In genomic region chr1:20167126-20167525, GRCh38 we compare ENCODE assay signal across 30 cellular contexts. TPM values are rescaled to one million over a fixed set of nuclear protein-coding genes. Genes with fewer than 3 reads are reported as not detected.
A peak's percentile ranks its signal among the peaks of the same experiment; 100 is the strongest.
DNase-seq lines count a peak whose midpoint lies in the region; ATAC-seq, FAIRE-seq and TF ChIP-seq lines count a peak whose summit lies in the region.
"Had no signal": no experiment of that assay in that cellular context is flagged by ENCODE, and none has a peak within 500 bp of the region (broad histone marks: within the 10 kb centered on the region; RNA-seq: fewer than 3 reads in every experiment).

No MANE protein-coding gene starts in this region.

- H3K4me1 ChIP-seq in K562 (replicated peaks in 1 of 2; ENCODE audit: control insufficient read depth in 2 of 2, insufficient read depth in 2 of 2, low read length in 2 of 2) (peaks cover 4 to 19% of the 10 kb centered on the region in 2 experiments; a peak in 4 of 5 replicates), keratinocyte (ENCODE audit: control insufficient read depth, extremely low read depth, insufficient read depth, low read length) (peaks cover 26% of the 10 kb centered on the region)
- H3K4me1 ChIP-seq: A549, SJSA1 had no signal

- H3K27ac ChIP-seq in K562 (ENCODE audit: extremely low read depth, low read depth, low read length) = no peak overlapping the region
- H3K27ac ChIP-seq in keratinocyte (ENCODE audit: control insufficient read depth, insufficient read depth, low read length) = no peak overlapping the region
- peak overlapping the region; percentile 76 for H3K27ac ChIP-seq in temporal lobe (ENCODE audit: low read depth, low read length)
- H3K27ac ChIP-seq: A549, PC-9, SJSA1 had no signal

- TF ChIP-seq EP300 in K562 (IDR thresholded peaks at IDR 0.05; ENCODE audit: low read length) = no peak

- TF ChIP-seq POLR2A in K562 (conservative IDR thresholded peaks at IDR 0.05) = no peak

- H3K27me3 ChIP-seq in K562 (ENCODE audit: control insufficient read depth in 2 of 2, insufficient read depth in 2 of 2, low read length in 2 of 2) = peaks cover 0 to 19% of the 10 kb centered on the region in 2 experiments; a peak in 3 of 5 replicates
- H3K27me3 ChIP-seq in keratinocyte (ENCODE audit: control insufficient read depth, extremely low read depth, insufficient read depth, low read length) = no peaks in the 10 kb centered on the region
- H3K27me3 ChIP-seq: MG63, SJSA1 had no signal

- peaks cover 1% of the 10 kb centered on the region; the same call in 1 of the 2 replicates for H3K9me3 ChIP-seq in K562 (replicated peaks; ENCODE audit: control insufficient read depth, insufficient read depth, low read depth, low read length)
- peaks cover 4% of the 10 kb centered on the region for H3K9me3 ChIP-seq in keratinocyte (ENCODE audit: control insufficient read depth, low read depth, low read length)
- H3K9me3 ChIP-seq: A549, MG63, SJSA1 had no signal

- dilution Hi-C loops in keratinocyte (cut with MboI; ENCODE audit: extremely low pct_ligation_motif_present, low sequenced_read_pairs) = no loop called here

- H2AFZ ChIP-seq in K562 (ENCODE audit: low read depth, low read length) = peak overlapping the region; percentile 38; the same call in 1 of the 2 replicates
- H2AFZ ChIP-seq in keratinocyte (ENCODE audit: control insufficient read depth, low read length) = no peak overlapping the region
- H2AFZ ChIP-seq: PC-9 had no signal

- H3K4me2 ChIP-seq in K562 (ENCODE audit: insufficient read depth, low read length) (no peak overlapping the region), keratinocyte (ENCODE audit: control insufficient read depth, extremely low read depth, insufficient read depth, low read depth, low read length) (peak overlapping the region; percentile 16)
- H3K4me2 ChIP-seq: A549, PC-9 had no signal

- H3K36me3 ChIP-seq in K562 (ENCODE audit: control insufficient read depth, insufficient read depth, low read length) (no peaks in the 10 kb centered on the region), keratinocyte (ENCODE audit: control insufficient read depth in 2 of 2, extremely low read depth in 1 of 2, insufficient read depth in 2 of 2, low read length in 2 of 2) (no peaks in the 10 kb centered on the region)
- H3K36me3 ChIP-seq: MG63, SJSA1 had no signal

- peak; percentile 29 for FAIRE-seq in K562 (lab: Jason Lieb, UNC)
- FAIRE-seq in keratinocyte (lab: Jason Lieb, UNC) = no peak
- FAIRE-seq: A549, G401.6, GM12878, GM19239, HTR-8/SVneo had no signal

- no TSS peak for BruUV-seq in K562 (replicated peaks; lab: Mats Ljungman, UMichigan)

- intact Hi-C loops in K562 (cut with micrococcal nuclease) = loop anchor here (5.0 kb wide), 2 partner anchors 265 to 325 kb away; no protein-coding TSS in a partner anchor

- 40% methylated on average over 8 of the region's 8 CpGs for WGBS in K562 (ENCODE audit: insufficient coverage, low coverage, missing lambda C conversion rate)

- H3K9ac ChIP-seq in K562 (ENCODE audit: insufficient read depth in 1 of 2, low read depth in 2 of 2, low read length in 2 of 2) (no peak overlapping the region; a peak in 1 of 4 replicates), keratinocyte (ENCODE audit: control insufficient read depth, extremely low read depth, insufficient read depth, low read length) (no peak overlapping the region)

- TF ChIP-seq RAD21 in K562 (CRISPR knock-in tag; conservative IDR thresholded peaks at IDR 0.05 in 1 of 2, IDR thresholded peaks at IDR 0.05 in 1 of 2) = no peak

- H4K20me1 ChIP-seq in K562 (replicated peaks; ENCODE audit: control insufficient read depth, insufficient read depth, low read length) (no peaks in the 10 kb centered on the region), keratinocyte (ENCODE audit: control insufficient read depth, extremely low read depth, insufficient read depth, low read length) (no peaks in the 10 kb centered on the region)

- no peaks in the 10 kb centered on the region for H3K79me2 ChIP-seq in K562 (ENCODE audit: control insufficient read depth, insufficient read depth, low read length)
- no peaks in the 10 kb centered on the region for H3K79me2 ChIP-seq in keratinocyte (ENCODE audit: control insufficient read depth, insufficient read depth, low read length)

- in situ Hi-C loops in K562 (cut with MboI) = no loop called here

- ATAC-seq in K562 = no peak
- no peak for ATAC-seq in HG03025 (IDR thresholded peaks at IDR 0.05; ENCODE audit: low FRiP score, unreplicated experiment)
- ATAC-seq: A549, GM12878, HCT116 had no signal

- DNase-seq in HT1080 (ENCODE audit: low read depth) = peak; percentile 30
- no peak for DNase-seq in K562 (ENCODE audit: extremely low read depth in 1 of 4, low spot score in 3 of 4)
- peak; percentile 71 for DNase-seq in keratinocyte (ENCODE audit: low read depth, low spot score)
- no peak for DNase-seq in stimulated activated CD4-positive, alpha-beta T cell treated with anti-CD3 and anti-CD28 coated beads, Interleukin-15, amount 100 ng/mL, for 24 hours
- DNase-seq in stimulated activated CD4-positive, alpha-beta T cell treated with anti-CD3 and anti-CD28 coated beads, Interleukin-4, amount 100 ng/mL, for 4 hours = no peak
- DNase-seq: AML-193; C1 segment of cervical spinal cord; CD4-positive, alpha-beta memory T cell; COR-L47; KG1; MG63; NCI-H1105 treated with DMSO at 0.1 percent for 48 hours; NCI-H2029; NCI-H446 treated with DMSO at 0.1 percent for 48 hours; NCI-H526; NCI-H82; NK-92 treated with Interleukin-12 subunit alpha and Interleukin-12 subunit beta, amount 100 ng/mL, for 24 hours; PC-9; Right ventricle myocardium superior had no signal

- TF ChIP-seq CTCF in K562 (IDR thresholded peaks at IDR 0.05 in 2 of 3, conservative IDR thresholded peaks at IDR 0.05 in 1 of 3; ENCODE audit: insufficient read depth in 2 of 3, low read depth in 1 of 3, low read length in 3 of 3) (no peak), keratinocyte (optimal IDR thresholded peaks at IDR 0.05 in 1 of 3, IDR thresholded peaks at IDR 0.05 in 1 of 3, conservative IDR thresholded peaks at IDR 0.05 in 1 of 3; ENCODE audit: extremely low read depth in 1 of 3, insufficient read depth in 2 of 3, low read length in 3 of 3) (no peak)

- no peak overlapping the region for H3K4me3 ChIP-seq in K562
- H3K4me3 ChIP-seq in keratinocyte (ENCODE audit: control insufficient read depth in 2 of 3, extremely low read depth in 1 of 3, insufficient read depth in 2 of 3, low read depth in 1 of 3, low read length in 3 of 3) = no peak overlapping the region
- H3K4me3 ChIP-seq: A549, GM12878, MG63, PC-9, SJSA1 had no signal

- POLR2A ChIA-PET in K562 (lab: Yijun Ruan, JAX) = no interaction called here

- H3K9me1 ChIP-seq in K562 (ENCODE audit: control insufficient read depth, insufficient read depth, low read length) (no peaks in the 10 kb centered on the region), keratinocyte (ENCODE audit: control insufficient read depth, extremely low read depth, insufficient read depth, low read length) (no peaks in the 10 kb centered on the region)

- CTCF ChIA-PET in K562 (lab: Yijun Ruan, JAX; ENCODE audit: low intra/inter-chr PET ratio) = no interaction called here

RNA-seq across cellular contexts. Expression of gene UBXN10, which starts 18.8 kb away (rescaled TPM):
- total RNA-seq in HT1080 (2014; rRNA removed; shearing (Covaris generic)) = not detected in 2 replicates
- polyA plus RNA-seq in HT1080 (2015; cell fraction: cytosol; rRNA removed) = 0.01 TPM in 1 of 2 replicates, not detected in the other
- polyA plus RNA-seq in HT1080 (2015; cell fraction: nucleus; rRNA removed) = not detected in 2 replicates
- 10.5 and 11.6 TPM in 2 replicates for total RNA-seq in K562 (2011; cell fraction: chromatin; rRNA removed; ENCODE audit: low replicate concordance)
- total RNA-seq in K562 (2011; cell fraction: nucleolus; rRNA removed) = 7.2 and 9.2 TPM in 2 replicates
- total RNA-seq in K562 (2011; cell fraction: nucleoplasm; rRNA removed) = 8.0 and 8.2 TPM in 2 replicates
- total RNA-seq in K562 (2014; rRNA removed) (11.3 and 12.4 TPM in 2 replicates), K562 (2014; rRNA removed; fragmentation: Illumina TruSeq; extraction: Trizol) (15.8 and 18.7 TPM in 2 replicates), K562 (2015; rRNA removed; fragmentation: Illumina TruSeq; extraction: Trizol) (12.5 and 13.7 TPM in 2 replicates), K562 (2021) (13.1 and 16.2 TPM in 2 replicates), temporal lobe (3.7 TPM)
- polyA plus RNA-seq in K562 (2011; rRNA removed) (4.8 and 10.7 TPM in 2 replicates), K562 (2014; fragmentation: Illumina TruSeq; extraction: Trizol) (17.7 and 18.7 TPM in 2 replicates), K562 (2014; fragmentation: Nextera tagmentation; extraction: Ambion mirVana) (10 to 100 TPM; 12.3 to 13.6 TPM), K562 (2014; rRNA removed) (10.8 and 11.9 TPM in 2 replicates), keratinocyte (0.03 to 0.06 TPM (median 0.05 TPM) in 3 replicates)
- polyA plus RNA-seq in K562 (2011; cell fraction: cytosol; rRNA removed) = 4.4 and 8.8 TPM in 2 replicates
- polyA plus RNA-seq in K562 (2011; cell fraction: nucleus; rRNA removed) = 5.2 and 10.7 TPM in 2 replicates
- 16.6 and 26.2 TPM in 2 replicates for polyA plus RNA-seq in K562 (2012)
- 7.4 and 13.2 TPM in 2 replicates for polyA minus RNA-seq in K562 (2011; rRNA and poly(A)+ RNA removed)
- polyA minus RNA-seq in K562 (2011; cell fraction: cytosol; rRNA and poly(A)+ RNA removed) = 1.0 and 4.5 TPM in 2 replicates
- 7.7 and 9.2 TPM in 2 replicates for polyA minus RNA-seq in K562 (2011; cell fraction: nucleus; rRNA and poly(A)+ RNA removed)
- not detected for polyA plus RNA-seq in keratinocyte (2011; ENCODE audit: low read depth)
- polyA plus RNA-seq in keratinocyte (2011; cell fraction: cytosol; rRNA removed) = 0.02 and 0.03 TPM in 2 replicates
- 0.03 and 0.05 TPM in 2 replicates for polyA plus RNA-seq in keratinocyte (2011; cell fraction: nucleus; rRNA removed)
- polyA plus RNA-seq in keratinocyte (2012; ENCODE audit: low replicate concordance) = 0.06 TPM in 1 of 2 replicates, not detected in the other
- polyA minus RNA-seq in keratinocyte = 0.06 to 0.10 TPM (median 0.07 TPM) in 3 replicates
- polyA minus RNA-seq in keratinocyte (2011; cell fraction: cytosol; rRNA and poly(A)+ RNA removed) = not detected
- 0.11 TPM in 1 of 2 replicates, not detected in the other for polyA minus RNA-seq in keratinocyte (2011; cell fraction: nucleus; rRNA and poly(A)+ RNA removed)
- total RNA-seq: GM12878, H4, SJSA1 had no signal
- polyA plus RNA-seq: A549 had no signal

RNA-seq across cellular contexts. Expression of gene PLA2G2C, which starts 19.2 kb away (rescaled TPM):
- not detected in 2 replicates for total RNA-seq in HT1080 (2014; rRNA removed; shearing (Covaris generic))
- not detected in 2 replicates for polyA plus RNA-seq in HT1080 (2015; cell fraction: cytosol; rRNA removed)
- polyA plus RNA-seq in HT1080 (2015; cell fraction: nucleus; rRNA removed) = not detected in 2 replicates
- 0.70 and 0.72 TPM in 2 replicates for total RNA-seq in K562 (2011; cell fraction: chromatin; rRNA removed; ENCODE audit: low replicate concordance)
- total RNA-seq in K562 (2011; cell fraction: nucleolus; rRNA removed) = 0.50 and 0.53 TPM in 2 replicates
- total RNA-seq in K562 (2011; cell fraction: nucleoplasm; rRNA removed) = 0.95 and 1.5 TPM in 2 replicates
- total RNA-seq in K562 (2014; rRNA removed) = 0.08 and 0.18 TPM in 2 replicates
- 0.06 and 0.15 TPM in 2 replicates for total RNA-seq in K562 (2014; rRNA removed; fragmentation: Illumina TruSeq; extraction: Trizol)
- total RNA-seq in K562 (2015; rRNA removed; fragmentation: Illumina TruSeq; extraction: Trizol) = 0.14 and 0.19 TPM in 2 replicates
- 0.13 and 0.29 TPM in 2 replicates for total RNA-seq in K562 (2021)
- polyA plus RNA-seq in K562 (2011; rRNA removed) = 0.15 and 0.26 TPM in 2 replicates
- 0.12 and 0.98 TPM in 2 replicates for polyA plus RNA-seq in K562 (2011; cell fraction: cytosol; rRNA removed)
- 0.18 and 0.41 TPM in 2 replicates for polyA plus RNA-seq in K562 (2011; cell fraction: nucleus; rRNA removed)
- 0.35 and 1.8 TPM in 2 replicates for polyA plus RNA-seq in K562 (2012)
- 0.14 and 0.49 TPM in 2 replicates for polyA plus RNA-seq in K562 (2014; fragmentation: Illumina TruSeq; extraction: Trizol)
- under 1 TPM; 0.21 to 0.48 TPM for polyA plus RNA-seq in K562 (2014; fragmentation: Nextera tagmentation; extraction: Ambion mirVana)
- 0.21 and 0.32 TPM in 2 replicates for polyA plus RNA-seq in K562 (2014; rRNA removed)
- 0.27 and 0.32 TPM in 2 replicates for polyA minus RNA-seq in K562 (2011; rRNA and poly(A)+ RNA removed)
- not detected in 2 replicates for polyA minus RNA-seq in K562 (2011; cell fraction: cytosol; rRNA and poly(A)+ RNA removed)
- polyA minus RNA-seq in K562 (2011; cell fraction: nucleus; rRNA and poly(A)+ RNA removed) = 0.11 and 0.13 TPM in 2 replicates
- polyA plus RNA-seq in keratinocyte = not detected in 3 replicates
- not detected for polyA plus RNA-seq in keratinocyte (2011; ENCODE audit: low read depth)
- polyA plus RNA-seq in keratinocyte (2011; cell fraction: cytosol; rRNA removed) = not detected in 2 replicates
- polyA plus RNA-seq in keratinocyte (2011; cell fraction: nucleus; rRNA removed) = not detected in 2 replicates
- not detected in 2 replicates for polyA plus RNA-seq in keratinocyte (2012; ENCODE audit: low replicate concordance)
- not detected in 3 replicates for polyA minus RNA-seq in keratinocyte
- not detected for polyA minus RNA-seq in keratinocyte (2011; cell fraction: cytosol; rRNA and poly(A)+ RNA removed)
- polyA minus RNA-seq in keratinocyte (2011; cell fraction: nucleus; rRNA and poly(A)+ RNA removed) = not detected in 2 replicates
- not detected for total RNA-seq in temporal lobe
- total RNA-seq: CD4-positive, alpha-beta memory T cell; GM12878; H4; Right ventricle myocardium superior; RPMI7951; SJSA1 had no signal
- polyA plus RNA-seq: A549; CD4-positive, alpha-beta memory T cell had no signal

RNA-seq across cellular contexts. Expression of gene PLA2G2F, which starts 28.0 kb away (rescaled TPM):
- total RNA-seq in HT1080 (2014; rRNA removed; shearing (Covaris generic)) = not detected in 2 replicates
- not detected in 2 replicates for polyA plus RNA-seq in HT1080 (2015; cell fraction: cytosol; rRNA removed)
- not detected in 2 replicates for polyA plus RNA-seq in HT1080 (2015; cell fraction: nucleus; rRNA removed)
- not detected in 2 replicates for total RNA-seq in K562 (2011; cell fraction: chromatin; rRNA removed; ENCODE audit: low replicate concordance)
- total RNA-seq in K562 (2011; cell fraction: nucleolus; rRNA removed) = not detected in 2 replicates
- total RNA-seq in K562 (2011; cell fraction: nucleoplasm; rRNA removed) = not detected in 2 replicates
- total RNA-seq in K562 (2014; rRNA removed) (not detected in 2 replicates), K562 (2014; rRNA removed; fragmentation: Illumina TruSeq; extraction: Trizol) (not detected in 2 replicates), K562 (2015; rRNA removed; fragmentation: Illumina TruSeq; extraction: Trizol) (not detected in 2 replicates), K562 (2021) (not detected in 2 replicates), temporal lobe (not detected)
- polyA plus RNA-seq in K562 (2011; rRNA removed) (not detected in 2 replicates), K562 (2014; fragmentation: Illumina TruSeq; extraction: Trizol) (not detected in 2 replicates), K562 (2014; fragmentation: Nextera tagmentation; extraction: Ambion mirVana) (not detected), K562 (2014; rRNA removed) (not detected in 2 replicates), keratinocyte (0.26 to 0.31 TPM (median 0.26 TPM) in 3 replicates)
- not detected in 2 replicates for polyA plus RNA-seq in K562 (2011; cell fraction: cytosol; rRNA removed)
- polyA plus RNA-seq in K562 (2011; cell fraction: nucleus; rRNA removed) = not detected in 2 replicates
- polyA plus RNA-seq in K562 (2012) = 0.08 TPM in 1 of 2 replicates, not detected in the other
- polyA minus RNA-seq in K562 (2011; rRNA and poly(A)+ RNA removed) = not detected in 2 replicates
- polyA minus RNA-seq in K562 (2011; cell fraction: cytosol; rRNA and poly(A)+ RNA removed) = not detected in 2 replicates
- polyA minus RNA-seq in K562 (2011; cell fraction: nucleus; rRNA and poly(A)+ RNA removed) = not detected in 2 replicates
- polyA plus RNA-seq in keratinocyte (2011; ENCODE audit: low read depth) = 3.5 TPM
- polyA plus RNA-seq in keratinocyte (2011; cell fraction: cytosol; rRNA removed) = 0.14 and 0.23 TPM in 2 replicates
- polyA plus RNA-seq in keratinocyte (2011; cell fraction: nucleus; rRNA removed) = 1.7 and 2.2 TPM in 2 replicates
- polyA plus RNA-seq in keratinocyte (2012; ENCODE audit: low replicate concordance) = 0.21 and 13.3 TPM in 2 replicates
- 0.13 to 0.52 TPM (median 0.42 TPM) in 3 replicates for polyA minus RNA-seq in keratinocyte
- not detected for polyA minus RNA-seq in keratinocyte (2011; cell fraction: cytosol; rRNA and poly(A)+ RNA removed)
- polyA minus RNA-seq in keratinocyte (2011; cell fraction: nucleus; rRNA and poly(A)+ RNA removed) = 0.39 and 0.95 TPM in 2 replicates
- total RNA-seq: CD4-positive, alpha-beta memory T cell; GM12878; H4; Right ventricle myocardium superior; RPMI7951; SJSA1 had no signal
- polyA plus RNA-seq: A549; CD4-positive, alpha-beta memory T cell had no signal

RNA-seq across cellular contexts. Expression of gene PLA2G2D, which starts 47.8 kb away (rescaled TPM):
- total RNA-seq in HT1080 (2014; rRNA removed; shearing (Covaris generic)) = not detected in 2 replicates
- polyA plus RNA-seq in HT1080 (2015; cell fraction: cytosol; rRNA removed) = 0.05 and 0.15 TPM in 2 replicates
- 0.08 TPM in 1 of 2 replicates, not detected in the other for polyA plus RNA-seq in HT1080 (2015; cell fraction: nucleus; rRNA removed)
- total RNA-seq in K562 (2011; cell fraction: chromatin; rRNA removed; ENCODE audit: low replicate concordance) = not detected in 2 replicates
- not detected in 2 replicates for total RNA-seq in K562 (2011; cell fraction: nucleolus; rRNA removed)
- total RNA-seq in K562 (2011; cell fraction: nucleoplasm; rRNA removed) = not detected in 2 replicates
- total RNA-seq in K562 (2014; rRNA removed) (not detected in 2 replicates), K562 (2014; rRNA removed; fragmentation: Illumina TruSeq; extraction: Trizol) (not detected in 2 replicates), K562 (2015; rRNA removed; fragmentation: Illumina TruSeq; extraction: Trizol) (not detected in 2 replicates), K562 (2021) (not detected in 2 replicates), temporal lobe (not detected)
- polyA plus RNA-seq in K562 (2011; rRNA removed) (not detected in 2 replicates), K562 (2014; fragmentation: Illumina TruSeq; extraction: Trizol) (not detected in 2 replicates), K562 (2014; fragmentation: Nextera tagmentation; extraction: Ambion mirVana) (not detected), K562 (2014; rRNA removed) (not detected in 2 replicates), keratinocyte (not detected in 3 replicates)
- polyA plus RNA-seq in K562 (2011; cell fraction: cytosol; rRNA removed) = not detected in 2 replicates
- not detected in 2 replicates for polyA plus RNA-seq in K562 (2011; cell fraction: nucleus; rRNA removed)
- 0.03 and 0.07 TPM in 2 replicates for polyA plus RNA-seq in K562 (2012)
- not detected in 2 replicates for polyA minus RNA-seq in K562 (2011; rRNA and poly(A)+ RNA removed)
- polyA minus RNA-seq in K562 (2011; cell fraction: cytosol; rRNA and poly(A)+ RNA removed) = not detected in 2 replicates
- not detected in 2 replicates for polyA minus RNA-seq in K562 (2011; cell fraction: nucleus; rRNA and poly(A)+ RNA removed)
- polyA plus RNA-seq in keratinocyte (2011; ENCODE audit: low read depth) = not detected
- not detected in 2 replicates for polyA plus RNA-seq in keratinocyte (2011; cell fraction: cytosol; rRNA removed)
- not detected in 2 replicates for polyA plus RNA-seq in keratinocyte (2011; cell fraction: nucleus; rRNA removed)
- not detected in 2 replicates for polyA plus RNA-seq in keratinocyte (2012; ENCODE audit: low replicate concordance)
- not detected in 3 replicates for polyA minus RNA-seq in keratinocyte
- not detected for polyA minus RNA-seq in keratinocyte (2011; cell fraction: cytosol; rRNA and poly(A)+ RNA removed)
- not detected in 2 replicates for polyA minus RNA-seq in keratinocyte (2011; cell fraction: nucleus; rRNA and poly(A)+ RNA removed)
- total RNA-seq: CD4-positive, alpha-beta memory T cell; H4; PC-9; Right ventricle myocardium superior; RPMI7951; SJSA1 had no signal
- polyA plus RNA-seq: A549 had no signal

Comparison
In these comparisons a context has a peak if more than half of its experiments do, and no peak if none do; other contexts are left out.
1. DNase-seq: peak in HT1080 (single experiment) and keratinocyte (single experiment); none in K562 (0 of 4), stimulated activated CD4-positive, alpha-beta T cell treated with anti-CD3 and anti-CD28 coated beads, Interleukin-15, amount 100 ng/mL, for 24 hours (single experiment) and stimulated activated CD4-positive, alpha-beta T cell treated with anti-CD3 and anti-CD28 coated beads, Interleukin-4, amount 100 ng/mL, for 4 hours (0 of 2).